8 cellular contexts compared by ENCODE assay signal in the genomic region with DNA sequence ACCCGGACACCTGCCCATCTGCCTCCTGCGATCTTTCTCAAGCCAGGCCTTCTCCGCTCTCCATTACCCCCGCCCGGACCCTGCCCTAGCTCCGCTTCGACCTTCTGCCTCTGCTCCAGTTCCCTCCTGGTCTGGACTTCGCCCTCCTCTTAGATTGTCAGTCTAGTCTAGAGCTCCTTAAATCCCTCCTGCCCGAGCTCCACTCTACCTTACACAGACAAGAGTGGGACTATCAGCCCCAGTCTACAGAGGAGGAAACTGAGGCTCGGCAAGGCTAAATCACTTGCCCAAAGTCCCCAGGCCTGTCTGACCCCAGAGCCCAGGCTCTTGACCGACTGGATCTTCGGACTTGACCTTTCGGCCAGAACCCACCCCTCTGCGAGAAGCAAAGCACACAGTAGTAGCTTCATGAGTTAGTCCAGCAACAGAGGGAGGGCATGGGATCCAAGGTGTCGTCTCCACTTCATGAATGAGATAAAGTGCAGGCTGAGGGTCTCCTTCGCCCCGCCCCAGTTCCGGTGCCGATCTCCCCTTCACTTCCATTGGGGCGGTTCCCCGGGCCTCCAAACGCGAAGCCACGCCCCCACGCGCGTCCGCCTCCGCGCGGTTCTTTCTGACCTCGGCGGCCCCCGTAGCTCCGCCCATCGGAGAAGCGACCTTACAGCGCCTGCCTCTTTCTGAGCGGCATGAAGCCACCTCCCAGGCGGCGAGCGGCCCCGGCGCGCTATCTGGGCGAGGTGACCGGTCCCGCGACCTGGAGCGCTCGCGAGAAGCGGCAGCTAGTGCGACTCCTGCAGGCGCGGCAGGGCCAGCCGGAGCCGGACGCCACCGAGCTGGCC. TPM values are rescaled to one million over a fixed set of nuclear protein-coding genes. Genes with fewer than 3 reads are reported as not detected.
DNase-seq lines count a peak whose midpoint lies in the region; ATAC-seq, FAIRE-seq and TF ChIP-seq lines count a peak whose summit lies in the region.

A gene with protein sequence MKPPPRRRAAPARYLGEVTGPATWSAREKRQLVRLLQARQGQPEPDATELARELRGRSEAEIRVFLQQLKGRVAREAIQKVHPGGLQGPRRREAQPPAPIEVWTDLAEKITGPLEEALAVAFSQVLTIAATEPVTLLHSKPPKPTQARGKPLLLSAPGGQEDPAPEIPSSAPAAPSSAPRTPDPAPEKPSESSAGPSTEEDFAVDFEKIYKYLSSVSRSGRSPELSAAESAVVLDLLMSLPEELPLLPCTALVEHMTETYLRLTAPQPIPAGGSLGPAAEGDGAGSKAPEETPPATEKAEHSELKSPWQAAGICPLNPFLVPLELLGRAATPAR (plus strand): TSS at position 658 of the 839 bp plus-strand sequence. CDS start 29 bp downstream, at position 687.

- ATAC-seq in HCT116, result peak; percentile 61

- peaks cover 0 to 12% of the 10 kb centered on the region in 2 experiments; a peak in 3 of 4 replicates for H3K36me3 ChIP-seq in HCT116 (ENCODE audit: control insufficient read depth in 1 of 2, insufficient read depth in 2 of 2, low read length in 2 of 2)

- no peak for FAIRE-seq in frontal cortex (lab: Jason Lieb, UNC)

- peaks cover 10% of the 10 kb centered on the region; the same call in 1 of the 2 replicates for H3K79me2 ChIP-seq in HCT116 (ENCODE audit: insufficient read depth, low read length)

- no peaks in the 10 kb centered on the region for H3K9me3 ChIP-seq in HCT116 (ENCODE audit: control insufficient read depth in 1 of 2, insufficient read depth in 1 of 2, low read depth in 1 of 2, low read length in 2 of 2)

- intact Hi-C loops in HCT116 (cut with micrococcal nuclease), result loop anchor here (1.0 to 5.0 kb wide), 2 partner anchors 50 to 68 kb away; no protein-coding TSS in a partner anchor

- CTCF ChIA-PET in HCT116 (lab: Charles Lee), result interaction anchor here (0.6 to 5.2 kb wide), 17 partner anchors 8 to 566 kb away, joined by 3 to 41 read pairs (median 4); partner anchors contain the start of genes MAP2K7, TIMM44 and TRAPPC5

- TF ChIP-seq CTCF in HCT116 (IDR thresholded peaks at IDR 0.05 in 2 of 3, conservative IDR thresholded peaks at IDR 0.05 in 1 of 3; ENCODE audit: borderline replicate concordance in 1 of 3, insufficient read depth in 1 of 3, low read depth in 2 of 3, low read length in 2 of 3), result no peak

- H2AFZ ChIP-seq in HCT116 (ENCODE audit: low read depth, low read length, poor library complexity, severe bottlenecking), result no peak within 1 kb of the TSS

- POLR2A ChIA-PET in HCT116 (lab: Charles Lee), result interaction anchor here (0.6 to 2.7 kb wide), 18 partner anchors 10 to 1409 kb away, joined by 3 to 33 read pairs (median 6); partner anchors contain the start of genes LRRC8E, MAP2K7 and TIMM44

- peak within 1 kb of the TSS; percentile 89 for H3K27ac ChIP-seq in HCT116 (ENCODE audit: low read depth, low read length)

- TF ChIP-seq POLR2A in HCT116 (IDR thresholded peaks at IDR 0.05; ENCODE audit: borderline replicate concordance, extremely low read depth, insufficient read depth, insufficient read length), result no peak

- peak within 1 kb of the TSS; percentile 91 for H3K4me2 ChIP-seq in HCT116 (ENCODE audit: low read length)

- no peak for TF ChIP-seq RAD21 in HCT116 (IDR thresholded peaks at IDR 0.05; ENCODE audit: low read depth)

- in situ Hi-C loops in G401 (cut with HindIII; ENCODE audit: low sequenced_read_pairs), result loop anchor here (5.0 kb wide), 1 partner anchor 68 kb away; no protein-coding TSS in a partner anchor
- in situ Hi-C loops in SK-MEL-5 (cut with HindIII; ENCODE audit: low pct_unique_long_range_greater_than_20kb, low sequenced_read_pairs), result no loop called here

- DNase-seq in G401 (ENCODE audit: low spot score) (peak; percentile 87), HCT116 (ENCODE audit: low read depth, low spot score) (peak; percentile 92), MV-4-11 (lab: John Stamatoyannopoulos, UW) (peak; percentile 94), SK-MEL-5 (ENCODE audit: low read depth, low spot score) (peak; percentile 88), frontal cortex (ENCODE audit: low spot score in 2 of 2) (peak; percentile 87 to 93), non-pigmented ciliary epithelial cell (ENCODE audit: low read depth) (peak; percentile 55), superior temporal gyrus (ENCODE audit: extremely low spot score) (peak; percentile 79)
- peak; percentile 97 for DNase-seq in activated naive CD4-positive, alpha-beta T cell treated with Interleukin-2 at 50 U/mL for 16 hours

- RAD21 ChIA-PET in HCT116 (lab: Charles Lee; ENCODE audit: low non-redundant PET in 1 of 2, low total read pairs in 2 of 2, uncharacterized antibody in 2 of 2, unreplicated experiment in 2 of 2), result interaction anchor here (0.6 to 2.0 kb wide), 9 partner anchors 9 to 578 kb away, joined by 3 to 9 read pairs (median 6); partner anchors contain the start of gene TIMM44 (in 1 of the 2)

- no peaks in the 10 kb centered on the region for H4K20me1 ChIP-seq in HCT116 (ENCODE audit: insufficient read depth)

- H3K9ac ChIP-seq in HCT116 (ENCODE audit: low read length), result peak within 1 kb of the TSS; percentile 89

- BruUV-seq in HCT116 (replicated peaks; lab: Mats Ljungman, UMichigan), result TSS peak; percentile 80

- H3K27me3 ChIP-seq in HCT116 (ENCODE audit: insufficient read depth, low read length), result no peaks in the 10 kb centered on the region

- H3K4me3 ChIP-seq in HCT116 (replicated peaks in 1 of 2; ENCODE audit: low read depth in 1 of 2, low read length in 2 of 2), result peak within 1 kb of the TSS; percentile 66 to 74

- H3K4me1 ChIP-seq in HCT116 (ENCODE audit: control insufficient read depth in 1 of 2, insufficient read depth in 2 of 2, low read length in 2 of 2), result peaks cover 21 to 62% of the 10 kb centered on the region in 2 experiments; a peak in 3 of 4 replicates

- H3K9me2 ChIP-seq in HCT116 (ENCODE audit: insufficient read depth), result no peaks in the 10 kb centered on the region

TF ChIP-seq in HCT116, 20 proteins besides CTCF, POLR2A, EP300 and RAD21 (continues in another document):
- TF ChIP-seq SRF (IDR thresholded peaks at IDR 0.05; ENCODE audit: low read depth), result no peak
- TF ChIP-seq, protein P1, sequence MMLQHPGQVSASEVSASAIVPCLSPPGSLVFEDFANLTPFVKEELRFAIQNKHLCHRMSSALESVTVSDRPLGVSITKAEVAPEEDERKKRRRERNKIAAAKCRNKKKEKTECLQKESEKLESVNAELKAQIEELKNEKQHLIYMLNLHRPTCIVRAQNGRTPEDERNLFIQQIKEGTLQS (IDR thresholded peaks at IDR 0.05), result no peak
- no peak for TF ChIP-seq ZBTB33 (IDR thresholded peaks at IDR 0.05; ENCODE audit: extremely low read depth, insufficient replicate concordance, low read length)
- no peak for TF ChIP-seq CBX3 (IDR thresholded peaks at IDR 0.05; ENCODE audit: low read depth)
- no peak for TF ChIP-seq ZNF274 (IDR thresholded peaks at IDR 0.05; ENCODE audit: low read depth, low read length)
- TF ChIP-seq POLR2AphosphoS5 (IDR thresholded peaks at IDR 0.05; ENCODE audit: low read depth, low read length), result peak; percentile 62
- peak; percentile 93 for TF ChIP-seq EGR1 (IDR thresholded peaks at IDR 0.05; ENCODE audit: low read depth)
- TF ChIP-seq SIN3A (IDR thresholded peaks at IDR 0.05; ENCODE audit: low read depth), result peak; percentile 58; the same call in 1 of the 2 replicates
- TF ChIP-seq EZH2 (IDR thresholded peaks at IDR 0.05), result no peak
- TF ChIP-seq, protein P2, sequence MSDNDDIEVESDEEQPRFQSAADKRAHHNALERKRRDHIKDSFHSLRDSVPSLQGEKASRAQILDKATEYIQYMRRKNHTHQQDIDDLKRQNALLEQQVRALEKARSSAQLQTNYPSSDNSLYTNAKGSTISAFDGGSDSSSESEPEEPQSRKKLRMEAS (IDR thresholded peaks at IDR 0.05), result peak; percentile 77; the same call in 1 of the 2 replicates
- TF ChIP-seq JUND (IDR thresholded peaks at IDR 0.05), result no peak
- TF ChIP-seq ZFX (IDR thresholded peaks at IDR 0.05), result no peak
- TF ChIP-seq YY1 (IDR thresholded peaks at IDR 0.05; ENCODE audit: extremely low read depth, insufficient replicate concordance, low read depth, low read length), result peak; percentile 17
- peak; percentile 88 for TF ChIP-seq SP1 (IDR thresholded peaks at IDR 0.05; ENCODE audit: low read depth)
- TF ChIP-seq TCF7L2 (IDR thresholded peaks at IDR 0.05; ENCODE audit: borderline replicate concordance, extremely low read depth, insufficient read depth, insufficient read length), result peak; percentile 45
- no peak for TF ChIP-seq ELF1 (IDR thresholded peaks at IDR 0.05; ENCODE audit: borderline replicate concordance, low read depth)
- TF ChIP-seq EZH2phosphoT487 (IDR thresholded peaks at IDR 0.05; ENCODE audit: borderline replicate concordance), result no peak
- no peak for TF ChIP-seq FOSL1 (IDR thresholded peaks at IDR 0.05; ENCODE audit: low read depth)

RNA-seq across cellular contexts. Expression of the gene that starts here (rescaled TPM):
- total RNA-seq in G401 (2014; rRNA removed; shearing (Covaris generic)), result 35.1 and 37.8 TPM in 2 replicates
- total RNA-seq in HCT116 (2021; ENCODE audit: unreplicated experiment) (42.9 TPM), frontal cortex (4.9 TPM)
- 35.7 and 41.4 TPM in 2 replicates for polyA plus RNA-seq in HCT116 (2012)
- total RNA-seq in SK-MEL-5 (2014; rRNA removed; shearing (Covaris generic)), result 16.7 and 21.5 TPM in 2 replicates
- polyA plus RNA-seq in SK-MEL-5 (2015; cell fraction: cytosol; rRNA removed), result 34.9 and 45.2 TPM in 2 replicates
- 9.9 and 16.9 TPM in 2 replicates for polyA plus RNA-seq in SK-MEL-5 (2015; cell fraction: nucleus; rRNA removed)

Comparison
In these comparisons a context has a peak if more than half of its experiments do, and no peak if none do; other contexts are left out.
1. Peak in every context shown above with its lines: DNase-seq, ATAC-seq, H3K4me3 ChIP-seq and H3K27ac ChIP-seq.